Comparison of ENCODE assay signal across 11 cellular contexts in genomic region chr22:30221121-30221992, GRCh38. TPM values are rescaled to one million over a fixed set of nuclear protein-coding genes. Genes with fewer than 3 reads are reported as not detected.
DNase-seq lines count a peak whose midpoint lies in the region; ATAC-seq lines count a peak whose summit lies in the region.
"Had no signal": no experiment of that assay in that cellular context is flagged by ENCODE, and none has a peak within 500 bp of the region (broad histone marks: within the 10 kb centered on the region; RNA-seq: fewer than 3 reads in every experiment).

No MANE protein-coding gene starts in this region.

- H3K79me2 ChIP-seq in trophoblast cell (ENCODE audit: control insufficient read depth, insufficient read depth, low read length, poor library complexity) = no peaks in the 10 kb centered on the region

- H3K4me1 ChIP-seq in trophoblast cell (ENCODE audit: control insufficient read depth in 1 of 2, insufficient read depth in 2 of 2, low read length in 2 of 2) = peaks cover 7 to 10% of the 10 kb centered on the region in 2 experiments

- H3K4me1 Mint-ChIP-seq in stimulated activated memory B cell treated with anti-CD40 and anti-IgM and Interleukin-4, amounts not matched to agents 10 μg/mL and 1 μg/mL and 100 μg/mL, for 72 hours = peaks cover 40% of the 10 kb centered on the region

- no peak overlapping the region for H2BK5ac ChIP-seq in trophoblast cell (ENCODE audit: low read depth, low read length, poor library complexity)

- in situ Hi-C loops in KBM-7 (cut with MboI; ENCODE audit: low pct_unique_long_range_greater_than_20kb, low sequenced_read_pairs) = no loop called here

- H2AK5ac ChIP-seq in trophoblast cell (ENCODE audit: low read length) = no peak overlapping the region

- no peak overlapping the region for H4K91ac ChIP-seq in trophoblast cell (ENCODE audit: low read depth, low read length)

- H3K23ac ChIP-seq in trophoblast cell (ENCODE audit: low read length) = no peak overlapping the region

- H4K12ac ChIP-seq in trophoblast cell (ENCODE audit: low read depth, low read length) = no peak overlapping the region

- H2BK120ac ChIP-seq in trophoblast cell (ENCODE audit: insufficient read depth, low read length, poor library complexity) = no peak overlapping the region

- H3K4me2 ChIP-seq in trophoblast cell (ENCODE audit: low read length) = no peak overlapping the region

- H3K27ac ChIP-seq in trophoblast cell (ENCODE audit: low read depth, low read length) = no peak overlapping the region

- peaks cover 12% of the 10 kb centered on the region for H3K27me3 Mint-ChIP-seq in stimulated activated memory B cell treated with anti-CD40 and anti-IgM and Interleukin-4, amounts not matched to agents 10 μg/mL and 1 μg/mL and 100 μg/mL, for 72 hours

- H3K9me3 Mint-ChIP-seq in stimulated activated memory B cell treated with anti-CD40 and anti-IgM and Interleukin-4, amounts not matched to agents 10 μg/mL and 1 μg/mL and 100 μg/mL, for 72 hours = peaks cover 3% of the 10 kb centered on the region

- peak overlapping the region; percentile 9 for H3K27ac Mint-ChIP-seq in stimulated activated memory B cell treated with anti-CD40 and anti-IgM and Interleukin-4, amounts not matched to agents 10 μg/mL and 1 μg/mL and 100 μg/mL, for 72 hours

- no peak overlapping the region for H3K4ac ChIP-seq in trophoblast cell (ENCODE audit: low read depth, low read length)

- H3K27me3 ChIP-seq in trophoblast cell (ENCODE audit: insufficient read depth, low read length) = no peaks in the 10 kb centered on the region

- no CpG with 5 or more reads among the region's 26 CpGs for WGBS in trophoblast cell (ENCODE audit: extremely low coverage, insufficient coverage, insufficient read length)

- ATAC-seq in esophagus mucosa = peak; percentile 23
- peak; percentile 79 for ATAC-seq in stimulated activated memory B cell treated with anti-CD40 and anti-IgM and Interleukin-4, amounts not matched to agents 10 μg/mL and 1 μg/mL and 100 μg/mL, for 72 hours
- ATAC-seq in HG02973 (IDR thresholded peaks at IDR 0.05; ENCODE audit: unreplicated experiment) = no peak
- no peak for ATAC-seq in HG02678 (IDR thresholded peaks at IDR 0.05; ENCODE audit: unreplicated experiment)

- peaks cover 2% of the 10 kb centered on the region for H3K9me3 ChIP-seq in trophoblast cell (ENCODE audit: insufficient read depth, low read depth, low read length)

- H3K14ac ChIP-seq in trophoblast cell (ENCODE audit: low read length) = no peak overlapping the region

- H3K36me3 ChIP-seq in trophoblast cell (ENCODE audit: control insufficient read depth in 1 of 2, insufficient read depth in 2 of 2, low read length in 2 of 2) = no peaks in the 10 kb centered on the region

- H3K4me3 Mint-ChIP-seq in stimulated activated memory B cell treated with anti-CD40 and anti-IgM and Interleukin-4, amounts not matched to agents 10 μg/mL and 1 μg/mL and 100 μg/mL, for 72 hours = no peak overlapping the region

- H3K18ac ChIP-seq in trophoblast cell (ENCODE audit: low read length) = no peak overlapping the region

- H3K4me3 ChIP-seq in trophoblast cell (ENCODE audit: low read depth, low read length) = no peak overlapping the region

- no peak overlapping the region for H3K9ac ChIP-seq in trophoblast cell (ENCODE audit: low read length)

- no peaks in the 10 kb centered on the region for H3K79me1 ChIP-seq in trophoblast cell (ENCODE audit: low read length)

- H3K36me3 Mint-ChIP-seq in stimulated activated memory B cell treated with anti-CD40 and anti-IgM and Interleukin-4, amounts not matched to agents 10 μg/mL and 1 μg/mL and 100 μg/mL, for 72 hours = no peaks in the 10 kb centered on the region

- H2BK12ac ChIP-seq in trophoblast cell (ENCODE audit: low read length) = no peak overlapping the region

- no peak overlapping the region for H2AFZ ChIP-seq in trophoblast cell (ENCODE audit: insufficient read depth, low read length, poor library complexity)

- H4K8ac ChIP-seq in trophoblast cell (ENCODE audit: low read depth, low read length) = no peak overlapping the region

- DNase-seq in KBM-7 (peak; percentile 54), NCI-H128 (lab: John Stamatoyannopoulos, UW; ENCODE audit: unreplicated experiment) (no peak), trophoblast cell (no peak)
- peak; percentile 32 to 61 for DNase-seq in activated CD8-positive, alpha-beta memory T cell treated with anti-CD3 and anti-CD28 coated beads for 4 hours (ENCODE audit: low read depth in 2 of 2)
- DNase-seq: cerebellar nuclear complex, SHP77 had no signal

RNA-seq across cellular contexts. Expression of gene LIF, which starts 25.2 kb away (rescaled TPM):
- 0.24 TPM for total RNA-seq in esophagus mucosa
- polyA plus RNA-seq in trophoblast cell (2013) = 1.2 and 1.4 TPM in 2 replicates

RNA-seq across cellular contexts. Expression of gene OSM, which starts 45.3 kb away (rescaled TPM):
- 0.28 TPM for total RNA-seq in esophagus mucosa
- 0.19 and 0.25 TPM in 2 replicates for polyA plus RNA-seq in trophoblast cell (2013)
- total RNA-seq: pulmonary artery endothelial cell had no signal

Comparison
In these comparisons a context has a peak if more than half of its experiments do, and no peak if none do; other contexts are left out.
1. DNase-seq: peak in KBM-7 (single experiment) and activated CD8-positive, alpha-beta memory T cell treated with anti-CD3 and anti-CD28 coated beads for 4 hours (2 of 2); none in NCI-H128 (single experiment) and trophoblast cell (0 of 2).
2. ATAC-seq: peak in esophagus mucosa (single experiment) and stimulated activated memory B cell treated with anti-CD40 and anti-IgM and Interleukin-4, amounts not matched to agents 10 μg/mL and 1 μg/mL and 100 μg/mL, for 72 hours (single experiment); none in HG02973 (single experiment) and HG02678 (single experiment).